In genomic region chr5:88780731-88781130, GRCh38 we compare ENCODE assay signal across 13 cellular contexts.
"Had no signal": no experiment of that assay in that cellular context is flagged by ENCODE, and none has a peak within 500 bp of the region (broad histone marks: within the 10 kb centered on the region; RNA-seq: fewer than 3 reads in every experiment).

No MANE protein-coding gene starts in this region.

- H3K4me3 Mint-ChIP-seq: activated CD4-positive, alpha-beta T cell treated with anti-CD3 and anti-CD28 coated beads, Interleukin-2, amount 10 ng/mL, durations not matched to agents 7 days and 5 days; activated T-helper 1 cell treated with anti-CD3 and anti-CD28 coated beads, Interleukin-12 subunit alpha, Interleukin-12 subunit beta, Interleukin-2, Interleukin-4 antibody, amounts not matched to agents 30 ng/mL and 10 ng/mL and 1 ng/mL, durations not matched to agents 14 hours and 24 hours and 36 hours had no signal

- H3K36me3 ChIP-seq: breast epithelium, right lobe of liver, thyroid gland had no signal

- DNase-seq: activated CD4-positive, alpha-beta T cell treated with anti-CD3 and anti-CD28 coated beads, Interleukin-2, amount 10 ng/mL, durations not matched to agents 7 days and 5 days; aorta; dorsolateral prefrontal cortex; hypothalamus; kidney; left ventricle myocardium superior; mesendoderm; right lobe of liver; spleen; stimulated activated CD4-positive, alpha-beta T cell treated with anti-CD3 and anti-CD28 coated beads, Interleukin-1b, Interleukin-23, amount 100 ng/mL, for 48 hours; thyroid gland had no signal

- H3K27me3 ChIP-seq: breast epithelium, dorsolateral prefrontal cortex, right lobe of liver, spleen, thyroid gland had no signal

- H3K9me3 ChIP-seq: breast epithelium, right lobe of liver, spleen, thyroid gland had no signal

- H3K4me1 Mint-ChIP-seq: activated CD4-positive, alpha-beta T cell treated with anti-CD3 and anti-CD28 coated beads, Interleukin-2, amount 10 ng/mL, durations not matched to agents 7 days and 5 days had no signal

- H3K4me1 ChIP-seq: breast epithelium, right lobe of liver had no signal

- H3K27ac ChIP-seq: breast epithelium, right lobe of liver, spleen had no signal

- H3K27ac Mint-ChIP-seq: activated CD4-positive, alpha-beta T cell treated with anti-CD3 and anti-CD28 coated beads, Interleukin-2, amount 10 ng/mL, durations not matched to agents 7 days and 5 days; activated T-helper 1 cell treated with anti-CD3 and anti-CD28 coated beads, Interleukin-12 subunit alpha, Interleukin-12 subunit beta, Interleukin-2, Interleukin-4 antibody, amounts not matched to agents 30 ng/mL and 10 ng/mL and 1 ng/mL, durations not matched to agents 14 hours and 24 hours and 36 hours had no signal

- ATAC-seq: left ventricle myocardium superior, right lobe of liver had no signal

- H3K4me3 ChIP-seq: breast epithelium, right lobe of liver, spleen, thyroid gland had no signal

- H3K9me3 Mint-ChIP-seq: activated CD4-positive, alpha-beta T cell treated with anti-CD3 and anti-CD28 coated beads, Interleukin-2, amount 10 ng/mL, durations not matched to agents 7 days and 5 days; activated T-helper 1 cell treated with anti-CD3 and anti-CD28 coated beads, Interleukin-12 subunit alpha, Interleukin-12 subunit beta, Interleukin-2, Interleukin-4 antibody, amounts not matched to agents 30 ng/mL and 10 ng/mL and 1 ng/mL, durations not matched to agents 14 hours and 24 hours and 36 hours had no signal
